In the genomic region with DNA sequence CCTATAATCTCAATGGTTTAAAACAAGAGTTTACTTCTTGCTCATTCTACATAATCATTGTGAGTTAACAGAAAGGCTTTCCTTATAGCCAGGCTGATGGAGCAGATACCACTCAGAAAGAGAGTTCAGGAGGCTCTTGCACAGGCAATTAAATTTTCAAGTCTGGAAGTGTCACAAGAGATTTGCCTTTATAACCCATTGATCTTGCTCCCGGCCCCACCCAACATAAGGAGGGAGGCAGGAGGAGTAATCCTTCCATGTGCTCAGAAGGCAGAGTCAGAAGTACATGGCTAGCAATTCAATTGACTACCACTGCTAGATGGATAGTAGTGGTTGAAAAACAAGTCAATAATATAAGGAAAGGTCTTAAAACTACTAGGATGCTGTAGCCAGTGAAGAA, we compare ENCODE assay signal across 21 cellular contexts.
"Had no signal": no experiment of that assay in that cellular context is flagged by ENCODE, and none has a peak within 500 bp of the region (broad histone marks: within the 10 kb centered on the region; RNA-seq: fewer than 3 reads in every experiment).

No MANE protein-coding gene starts in this region.

- H3K4me1 ChIP-seq: esophagus squamous epithelium, gastrocnemius medialis, heart right ventricle, left lung, lower lobe of right lung had no signal

- H3K4me3 ChIP-seq: coronary artery, dorsolateral prefrontal cortex, esophagus squamous epithelium, gastrocnemius medialis, heart right ventricle, left lung, lower lobe of right lung, mucosa of descending colon had no signal

- H3K36me3 ChIP-seq: esophagus squamous epithelium, gastrocnemius medialis, heart right ventricle, left lung, lower lobe of right lung had no signal

- DNase-seq: dermis blood vessel endothelial cell; dorsolateral prefrontal cortex; effector CD4-positive, alpha-beta T cell; effector memory CD4-positive, alpha-beta T cell; esophagus squamous epithelium; foreskin fibroblast; foreskin melanocyte; gastrocnemius medialis; glutamatergic neuron; head of caudate nucleus; heart right ventricle; hippocampal formation; left cardiac atrium; left lung; left ventricle myocardium superior; lower lobe of right lung; mesenchymal stem cell; mucosa of descending colon; naive B cell; naive thymus-derived CD8-positive, alpha-beta T cell had no signal

- H3K9me3 ChIP-seq: esophagus squamous epithelium, gastrocnemius medialis, heart right ventricle, left lung, lower lobe of right lung had no signal

- H3K27me3 ChIP-seq: gastrocnemius medialis, left lung had no signal

- H3K27ac ChIP-seq: coronary artery, dorsolateral prefrontal cortex, esophagus squamous epithelium, gastrocnemius medialis, heart right ventricle, left lung, lower lobe of right lung had no signal
